1 cellular context compared by ENCODE assay signal in the genomic region with DNA sequence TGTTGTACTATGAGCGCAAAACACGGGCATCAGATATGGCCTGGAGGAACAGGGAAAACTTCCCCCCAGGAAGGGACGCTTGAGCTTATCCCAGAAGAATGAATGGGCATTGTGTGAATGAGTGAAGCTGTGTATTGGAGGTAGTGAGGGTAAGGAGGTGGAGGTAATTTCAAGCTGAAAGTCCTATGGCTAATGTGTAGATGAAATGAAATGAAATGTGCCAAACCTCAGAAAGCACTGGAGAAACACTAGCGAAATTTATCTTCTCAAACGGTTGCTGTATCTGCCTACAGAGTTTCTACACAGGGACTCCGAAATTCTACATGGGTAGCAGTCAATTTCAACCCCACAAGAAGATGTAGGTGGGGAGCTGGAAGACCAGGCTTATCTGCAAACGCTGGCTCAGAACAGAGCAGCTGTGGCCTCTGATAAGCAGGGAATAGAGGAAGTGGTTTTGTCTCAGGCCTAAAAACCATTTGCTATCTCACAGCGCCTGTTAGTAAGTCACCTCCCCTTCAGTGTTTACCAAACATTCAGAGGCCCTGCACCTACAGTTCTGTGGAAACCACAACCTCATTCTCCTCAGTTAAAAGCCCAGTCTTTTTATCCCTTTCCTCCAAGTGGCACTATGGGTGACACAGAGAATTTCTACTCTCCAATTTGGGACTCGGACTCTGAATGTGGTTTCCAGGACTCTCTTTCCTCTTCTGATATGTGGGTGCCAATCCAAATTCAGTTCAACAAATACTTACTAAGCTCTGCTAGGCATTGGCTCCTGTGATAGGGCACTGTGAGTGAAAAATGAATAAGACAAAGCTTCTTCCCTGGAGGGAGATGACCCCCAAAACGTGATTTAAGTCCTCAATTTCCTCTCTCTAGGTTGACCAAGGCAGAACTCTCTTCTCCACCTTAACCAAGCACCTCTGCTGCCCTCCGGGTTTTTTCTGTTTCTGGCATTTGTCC.
TF ChIP-seq lines count a peak whose summit lies in the region.

No MANE protein-coding gene starts in this region.

TF ChIP-seq in GM23338, 12 proteins besides CTCF, POLR2A, EP300 and RAD21:
- TF ChIP-seq, protein P1, sequence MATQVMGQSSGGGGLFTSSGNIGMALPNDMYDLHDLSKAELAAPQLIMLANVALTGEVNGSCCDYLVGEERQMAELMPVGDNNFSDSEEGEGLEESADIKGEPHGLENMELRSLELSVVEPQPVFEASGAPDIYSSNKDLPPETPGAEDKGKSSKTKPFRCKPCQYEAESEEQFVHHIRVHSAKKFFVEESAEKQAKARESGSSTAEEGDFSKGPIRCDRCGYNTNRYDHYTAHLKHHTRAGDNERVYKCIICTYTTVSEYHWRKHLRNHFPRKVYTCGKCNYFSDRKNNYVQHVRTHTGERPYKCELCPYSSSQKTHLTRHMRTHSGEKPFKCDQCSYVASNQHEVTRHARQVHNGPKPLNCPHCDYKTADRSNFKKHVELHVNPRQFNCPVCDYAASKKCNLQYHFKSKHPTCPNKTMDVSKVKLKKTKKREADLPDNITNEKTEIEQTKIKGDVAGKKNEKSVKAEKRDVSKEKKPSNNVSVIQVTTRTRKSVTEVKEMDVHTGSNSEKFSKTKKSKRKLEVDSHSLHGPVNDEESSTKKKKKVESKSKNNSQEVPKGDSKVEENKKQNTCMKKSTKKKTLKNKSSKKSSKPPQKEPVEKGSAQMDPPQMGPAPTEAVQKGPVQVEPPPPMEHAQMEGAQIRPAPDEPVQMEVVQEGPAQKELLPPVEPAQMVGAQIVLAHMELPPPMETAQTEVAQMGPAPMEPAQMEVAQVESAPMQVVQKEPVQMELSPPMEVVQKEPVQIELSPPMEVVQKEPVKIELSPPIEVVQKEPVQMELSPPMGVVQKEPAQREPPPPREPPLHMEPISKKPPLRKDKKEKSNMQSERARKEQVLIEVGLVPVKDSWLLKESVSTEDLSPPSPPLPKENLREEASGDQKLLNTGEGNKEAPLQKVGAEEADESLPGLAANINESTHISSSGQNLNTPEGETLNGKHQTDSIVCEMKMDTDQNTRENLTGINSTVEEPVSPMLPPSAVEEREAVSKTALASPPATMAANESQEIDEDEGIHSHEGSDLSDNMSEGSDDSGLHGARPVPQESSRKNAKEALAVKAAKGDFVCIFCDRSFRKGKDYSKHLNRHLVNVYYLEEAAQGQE (IDR thresholded peaks at IDR 0.05; ENCODE audit: unreplicated experiment): no peak
- no peak for TF ChIP-seq ZNF331 (CRISPR knock-in tag; IDR thresholded peaks at IDR 0.05; ENCODE audit: low read depth)
- TF ChIP-seq NANOG (IDR thresholded peaks at IDR 0.05; ENCODE audit: borderline replicate concordance): no peak
- TF ChIP-seq, protein P2, sequence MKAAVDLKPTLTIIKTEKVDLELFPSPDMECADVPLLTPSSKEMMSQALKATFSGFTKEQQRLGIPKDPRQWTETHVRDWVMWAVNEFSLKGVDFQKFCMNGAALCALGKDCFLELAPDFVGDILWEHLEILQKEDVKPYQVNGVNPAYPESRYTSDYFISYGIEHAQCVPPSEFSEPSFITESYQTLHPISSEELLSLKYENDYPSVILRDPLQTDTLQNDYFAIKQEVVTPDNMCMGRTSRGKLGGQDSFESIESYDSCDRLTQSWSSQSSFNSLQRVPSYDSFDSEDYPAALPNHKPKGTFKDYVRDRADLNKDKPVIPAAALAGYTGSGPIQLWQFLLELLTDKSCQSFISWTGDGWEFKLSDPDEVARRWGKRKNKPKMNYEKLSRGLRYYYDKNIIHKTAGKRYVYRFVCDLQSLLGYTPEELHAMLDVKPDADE (IDR thresholded peaks at IDR 0.05): no peak
- TF ChIP-seq EZH2phosphoT487 (IDR thresholded peaks at IDR 0.05; ENCODE audit: unreplicated experiment): no peak
